ENCODE assay signal across 17 cellular contexts in the genomic region with DNA sequence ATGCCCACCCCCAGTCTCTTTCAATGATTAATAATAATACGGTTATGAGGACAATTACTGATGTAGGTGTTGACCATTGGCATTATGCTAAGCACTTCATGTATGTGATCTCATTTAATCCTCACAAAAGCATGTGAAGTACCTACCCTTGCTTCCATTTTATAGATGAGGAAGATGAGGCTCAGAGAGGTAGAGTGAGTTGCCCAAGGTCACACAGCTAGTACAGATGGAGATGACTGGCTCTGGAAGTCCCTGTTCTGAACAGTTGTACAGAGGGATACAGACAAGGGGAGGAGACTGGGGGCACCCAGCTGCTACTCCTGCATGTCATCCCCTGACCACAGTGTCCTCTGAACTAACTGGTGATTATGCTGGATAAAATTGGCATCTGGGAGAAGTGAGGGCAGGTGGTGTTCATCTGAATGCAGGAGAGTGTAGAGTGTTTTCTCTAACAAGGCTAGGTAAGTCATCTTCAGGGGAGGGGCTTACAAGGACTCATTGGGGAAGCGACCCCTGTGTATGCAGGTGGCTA. TPM values are rescaled to one million over a fixed set of nuclear protein-coding genes. Genes with fewer than 3 reads are reported as not detected.
A peak's percentile ranks its signal among the peaks of the same experiment; 100 is the strongest.
DNase-seq lines count a peak whose midpoint lies in the region; ATAC-seq and TF ChIP-seq lines count a peak whose summit lies in the region.
"Had no signal": no experiment of that assay in that cellular context is flagged by ENCODE, and none has a peak within 500 bp of the region (broad histone marks: within the 10 kb centered on the region; RNA-seq: fewer than 3 reads in every experiment).

No MANE protein-coding gene starts in this region.

- peak overlapping the region; percentile 38; the same call in 1 of the 2 replicates for H3K9ac ChIP-seq in iPS-20b (ENCODE audit: low read depth, low read length)

- H3K4me1 ChIP-seq in right atrium auricular region: peaks cover 0 to 48% of the 10 kb centered on the region in 2 donors
- H3K4me1 ChIP-seq in Panc1 (ENCODE audit: control insufficient read depth, insufficient read depth, low read length): peaks cover 59% of the 10 kb centered on the region
- peaks cover 22% of the 10 kb centered on the region for H3K4me1 ChIP-seq in iPS-20b (ENCODE audit: insufficient read depth, low read length)

- H3K36me3 ChIP-seq in right atrium auricular region: no peaks in the 10 kb centered on the region
- no peaks in the 10 kb centered on the region for H3K36me3 ChIP-seq in Panc1 (ENCODE audit: control insufficient read depth, insufficient read depth, low read length)
- no peaks in the 10 kb centered on the region for H3K36me3 ChIP-seq in iPS-20b (ENCODE audit: insufficient read depth, low read depth, low read length)
- H3K36me3 ChIP-seq: ascending aorta had no signal

- in situ Hi-C loops in Panc1 (cut with HindIII; ENCODE audit: low pct_unique_long_range_greater_than_20kb, low sequenced_read_pairs): no loop called here

- TF ChIP-seq CTCF in right atrium auricular region (IDR thresholded peaks at IDR 0.05) (no peak), Panc1 (IDR thresholded peaks at IDR 0.05) (no peak)

- POLR2A ChIA-PET in Panc1 (lab: Charles Lee): no interaction called here

- CTCF ChIA-PET in Panc1 (lab: Charles Lee): no interaction called here

- no TSS peak for BruUV-seq in Panc1 (replicated peaks; lab: Mats Ljungman, UMichigan)

- no peak overlapping the region for H3K4me3 ChIP-seq in right atrium auricular region
- no peak overlapping the region for H3K4me3 ChIP-seq in Panc1 (ENCODE audit: low read depth in 2 of 2, low read length in 2 of 2)
- H3K4me3 ChIP-seq in iPS-20b (ENCODE audit: low read length): no peak overlapping the region
- H3K4me3 ChIP-seq: ascending aorta, GM12878 had no signal

- ATAC-seq in left ventricle myocardium superior: no peak
- no peak for ATAC-seq in Panc1
- no peak for ATAC-seq in GM21360 (IDR thresholded peaks at IDR 0.05; ENCODE audit: unreplicated experiment)
- ATAC-seq: GM12878 had no signal

- H3K9me3 ChIP-seq in right atrium auricular region (no peaks in the 10 kb centered on the region), Panc1 (ENCODE audit: control insufficient read depth, insufficient read depth, low read depth, low read length) (no peaks in the 10 kb centered on the region), iPS-20b (ENCODE audit: insufficient read depth, low read depth, low read length) (no peaks in the 10 kb centered on the region)
- H3K9me3 ChIP-seq: ascending aorta had no signal

- intact Hi-C loops in left ventricle myocardium superior (cut with micrococcal nuclease): no loop called here
- intact Hi-C loops in Panc1 (cut with micrococcal nuclease; ENCODE audit: unreplicated experiment): no loop called here

- H3K27ac ChIP-seq in right atrium auricular region (peak overlapping the region; percentile 14 to 53), Panc1 (ENCODE audit: low read length) (peak overlapping the region; percentile 54), iPS-20b (ENCODE audit: low read length) (no peak overlapping the region)

- DNase-seq in right atrium auricular region (ENCODE audit: low spot score): no peak
- DNase-seq in left ventricle myocardium superior: no peak
- no peak for DNase-seq in Panc1 (ENCODE audit: low read depth, low spot score)
- DNase-seq in AG20443 (ENCODE audit: low spot score): no peak
- no peak for DNase-seq in RPMI8226
- no peak for DNase-seq in effector CD4-positive, alpha-beta T cell
- DNase-seq: activated CD4-positive, alpha-beta T cell treated with anti-CD3 and anti-CD28 coated beads for 1 hour; immature natural killer cell; KBM-7 had no signal

- no peaks in the 10 kb centered on the region for H3K27me3 ChIP-seq in right atrium auricular region
- H3K27me3 ChIP-seq in Panc1 (ENCODE audit: control insufficient read depth, insufficient read depth, low read length): no peaks in the 10 kb centered on the region
- H3K27me3 ChIP-seq in iPS-20b (ENCODE audit: insufficient read depth, low read length): no peaks in the 10 kb centered on the region
- H3K27me3 ChIP-seq: ascending aorta had no signal

RNA-seq across cellular contexts. Expression of a gene that starts 43.2 kb away (rescaled TPM):
- total RNA-seq in right atrium auricular region (10 to 100 TPM; 16.8 to 21.7 TPM), left ventricle myocardium superior (11.6 TPM), Panc1 (2021; ENCODE audit: unreplicated experiment) (48.1 TPM)
- polyA plus RNA-seq in Panc1 (2012; ENCODE audit: insufficient read length): 21.9 TPM
- polyA plus RNA-seq: CD14-positive monocyte had no signal

RNA-seq across cellular contexts. Expression of a gene that starts 49.2 kb away (rescaled TPM):
- total RNA-seq in right atrium auricular region (not detected), left ventricle myocardium superior (not detected), Panc1 (2021; ENCODE audit: unreplicated experiment) (not detected)
- polyA plus RNA-seq in Panc1 (2012; ENCODE audit: insufficient read length): not detected
- total RNA-seq: activated T-helper 1 cell treated with anti-CD3 and anti-CD28 coated beads, Interleukin-12 subunit alpha, Interleukin-12 subunit beta, Interleukin-2, Interleukin-4 antibody, amounts not matched to agents 30 ng/mL and 10 ng/mL and 1 ng/mL, durations not matched to agents 14 hours and 24 hours and 36 hours; ascending aorta; dermis microvascular lymphatic vessel endothelial cell; GM12878; ureter had no signal
- polyA plus RNA-seq: CD14-positive monocyte, GM12878, immature natural killer cell had no signal
